26 cellular contexts compared by ENCODE assay signal in the genomic region with DNA sequence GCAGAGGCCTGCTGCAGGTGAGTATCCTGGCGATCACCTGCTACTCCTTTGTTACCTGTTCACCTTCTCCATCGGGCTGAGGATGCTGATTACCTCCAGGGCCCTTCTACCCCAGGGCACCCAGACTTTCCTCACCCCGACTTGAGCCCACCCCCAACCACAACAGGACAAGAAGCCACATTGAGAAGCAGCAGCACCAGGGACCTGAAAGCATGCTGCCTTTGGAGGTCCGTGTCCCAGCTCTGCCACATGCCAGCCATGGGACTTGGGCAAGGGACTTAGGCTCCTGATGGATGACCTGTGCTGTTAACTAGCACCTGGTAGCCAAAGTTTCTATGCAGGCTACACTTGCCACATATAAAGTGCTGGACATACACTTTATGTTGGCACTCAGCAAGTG.
"Had no signal": no experiment of that assay in that cellular context is flagged by ENCODE, and none has a peak within 500 bp of the region (broad histone marks: within the 10 kb centered on the region; RNA-seq: fewer than 3 reads in every experiment).

No MANE protein-coding gene starts in this region.

- DNase-seq: activated B cell treated with CpG ODN at 0.5 μM for 24 hours; activated CD4-positive, alpha-beta T cell treated with anti-CD3 and anti-CD28 coated beads for 48 hours; activated CD4-positive, alpha-beta T cell treated with anti-CD3 and anti-CD28 coated beads, Interleukin-2, amount 50 U/mL, for 1 hour; activated CD4-positive, alpha-beta T cell treated with anti-CD3 and anti-CD28 coated beads, Interleukin-2, amount 50 U/mL, for 48 hours; activated CD8-positive, alpha-beta memory T cell treated with anti-CD3 and anti-CD28 coated beads for 24 hours; activated CD8-positive, alpha-beta T cell treated with anti-CD3 and anti-CD28 coated beads for 36 hours; activated gamma-delta T cell; activated naive CD4-positive, alpha-beta T cell; activated naive CD4-positive, alpha-beta T cell treated with anti-CD3 and anti-CD28 coated beads, Interleukin-2, amount 10 ng/mL, durations not matched to agents 7 days and 5 days; activated naive CD8-positive, alpha-beta T cell treated with anti-CD3 and anti-CD28 coated beads, Interleukin-2, amount 10 ng/mL, durations not matched to agents 7 days and 5 days; activated T-cell treated with anti-CD3 and anti-CD28 coated beads, Interleukin-2, amount 50 U/mL, for 4 hours; anterior cingulate cortex; brain microvascular endothelial cell; caudate nucleus; effector memory CD4-positive, alpha-beta T cell; endodermal cell; foreskin fibroblast; T-helper 1 cell; T-helper 17 cell; T1000; WERI-Rb-1 had no signal

- H3K9me3 ChIP-seq: gastroesophageal sphincter had no signal

- H3K4me3 ChIP-seq: gastroesophageal sphincter had no signal

- ATAC-seq: activated CD4-positive, CD25-positive, alpha-beta regulatory T cell treated with anti-CD3 and anti-CD28 coated beads, Interleukin-2, amount 50 U/mL, for 24 hours; activated CD8-positive, alpha-beta T cell treated with anti-CD3 and anti-CD28 coated beads for 36 hours; activated naive CD4-positive, alpha-beta T cell treated with anti-CD3 and anti-CD28 coated beads, Interleukin-2, amount 50 U/mL, for 72 hours; activated T-cell treated with anti-CD3 and anti-CD28 coated beads, Interleukin-2, amount 50 U/mL, for 4 hours; activated T-helper 17 cell treated with anti-CD3 and anti-CD28 coated beads, Interleukin-2, amount 50 U/mL, for 72 hours; esophagus mucosa; gastroesophageal sphincter; T-helper 17 cell had no signal

- H3K4me1 ChIP-seq: gastroesophageal sphincter had no signal

- H3K27ac ChIP-seq: brain microvascular endothelial cell, gastroesophageal sphincter, WERI-Rb-1 had no signal

- H3K27me3 ChIP-seq: brain microvascular endothelial cell had no signal

- H3K36me3 ChIP-seq: brain microvascular endothelial cell, gastroesophageal sphincter, WERI-Rb-1 had no signal
